ENCODE assay signal across 1 cellular context in the genomic region with DNA sequence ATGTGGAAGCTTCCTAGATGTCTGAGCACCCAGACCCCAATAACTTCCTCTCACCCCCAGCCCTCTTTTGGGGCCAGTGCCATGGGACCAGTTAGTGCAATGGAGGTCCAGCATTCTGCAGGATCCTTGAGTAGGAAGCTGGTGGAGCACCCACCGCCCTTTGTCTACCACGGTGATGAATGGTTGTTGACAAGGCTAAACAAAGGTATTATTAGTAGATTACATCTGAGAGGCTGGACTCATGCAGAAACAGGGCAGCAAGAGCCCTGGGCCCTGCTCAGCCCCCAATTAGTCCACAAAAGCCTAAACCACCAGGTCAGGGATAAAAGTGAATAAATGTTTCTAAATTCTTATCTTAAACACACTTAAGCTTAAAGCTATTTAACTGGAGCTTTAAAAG.
TF ChIP-seq lines count a peak whose summit lies in the region.

No MANE protein-coding gene starts in this region.

TF ChIP-seq in GM23338, 12 proteins besides CTCF, POLR2A, EP300 and RAD21 (continued from another document):
- TF ChIP-seq REST (IDR thresholded peaks at IDR 0.05; ENCODE audit: unreplicated experiment): no peak
